In the genomic region with DNA sequence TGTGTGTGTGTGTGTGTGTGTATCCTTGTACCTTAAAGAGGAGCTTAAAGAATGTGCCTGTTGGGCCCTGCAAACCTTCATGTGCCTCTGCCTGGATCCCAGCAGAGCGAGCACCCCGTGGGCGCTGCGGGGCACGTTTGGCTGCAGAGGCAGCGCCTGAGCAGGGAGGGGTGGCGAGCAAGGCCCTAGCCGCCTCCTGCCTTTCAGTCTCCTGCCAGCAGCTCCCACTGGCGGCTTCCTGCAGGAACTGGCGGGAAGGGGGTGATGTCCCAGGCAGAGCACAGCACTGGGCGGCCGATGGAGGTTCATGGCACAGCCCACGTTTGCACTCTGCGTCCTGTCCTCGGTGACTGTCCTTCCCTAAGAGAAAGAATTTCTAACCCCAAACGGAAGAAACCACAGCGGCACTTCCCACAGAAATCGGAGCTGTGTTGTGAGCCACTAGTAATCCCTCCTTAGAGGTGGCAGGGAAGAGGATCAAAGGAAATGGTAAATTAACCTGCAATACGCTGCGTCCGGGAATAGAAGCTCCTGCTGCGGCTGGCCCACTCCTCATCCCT, we compare ENCODE assay signal across 1 cellular context.
A peak's percentile ranks its signal among the peaks of the same experiment; 100 is the strongest.
TF ChIP-seq lines count a peak whose summit lies in the region.

No MANE protein-coding gene starts in this region.

TF ChIP-seq in HepG2, 621 proteins besides CTCF, POLR2A, EP300 and RAD21 (continued from another document and continues in another):
- TF ChIP-seq, protein P1, sequence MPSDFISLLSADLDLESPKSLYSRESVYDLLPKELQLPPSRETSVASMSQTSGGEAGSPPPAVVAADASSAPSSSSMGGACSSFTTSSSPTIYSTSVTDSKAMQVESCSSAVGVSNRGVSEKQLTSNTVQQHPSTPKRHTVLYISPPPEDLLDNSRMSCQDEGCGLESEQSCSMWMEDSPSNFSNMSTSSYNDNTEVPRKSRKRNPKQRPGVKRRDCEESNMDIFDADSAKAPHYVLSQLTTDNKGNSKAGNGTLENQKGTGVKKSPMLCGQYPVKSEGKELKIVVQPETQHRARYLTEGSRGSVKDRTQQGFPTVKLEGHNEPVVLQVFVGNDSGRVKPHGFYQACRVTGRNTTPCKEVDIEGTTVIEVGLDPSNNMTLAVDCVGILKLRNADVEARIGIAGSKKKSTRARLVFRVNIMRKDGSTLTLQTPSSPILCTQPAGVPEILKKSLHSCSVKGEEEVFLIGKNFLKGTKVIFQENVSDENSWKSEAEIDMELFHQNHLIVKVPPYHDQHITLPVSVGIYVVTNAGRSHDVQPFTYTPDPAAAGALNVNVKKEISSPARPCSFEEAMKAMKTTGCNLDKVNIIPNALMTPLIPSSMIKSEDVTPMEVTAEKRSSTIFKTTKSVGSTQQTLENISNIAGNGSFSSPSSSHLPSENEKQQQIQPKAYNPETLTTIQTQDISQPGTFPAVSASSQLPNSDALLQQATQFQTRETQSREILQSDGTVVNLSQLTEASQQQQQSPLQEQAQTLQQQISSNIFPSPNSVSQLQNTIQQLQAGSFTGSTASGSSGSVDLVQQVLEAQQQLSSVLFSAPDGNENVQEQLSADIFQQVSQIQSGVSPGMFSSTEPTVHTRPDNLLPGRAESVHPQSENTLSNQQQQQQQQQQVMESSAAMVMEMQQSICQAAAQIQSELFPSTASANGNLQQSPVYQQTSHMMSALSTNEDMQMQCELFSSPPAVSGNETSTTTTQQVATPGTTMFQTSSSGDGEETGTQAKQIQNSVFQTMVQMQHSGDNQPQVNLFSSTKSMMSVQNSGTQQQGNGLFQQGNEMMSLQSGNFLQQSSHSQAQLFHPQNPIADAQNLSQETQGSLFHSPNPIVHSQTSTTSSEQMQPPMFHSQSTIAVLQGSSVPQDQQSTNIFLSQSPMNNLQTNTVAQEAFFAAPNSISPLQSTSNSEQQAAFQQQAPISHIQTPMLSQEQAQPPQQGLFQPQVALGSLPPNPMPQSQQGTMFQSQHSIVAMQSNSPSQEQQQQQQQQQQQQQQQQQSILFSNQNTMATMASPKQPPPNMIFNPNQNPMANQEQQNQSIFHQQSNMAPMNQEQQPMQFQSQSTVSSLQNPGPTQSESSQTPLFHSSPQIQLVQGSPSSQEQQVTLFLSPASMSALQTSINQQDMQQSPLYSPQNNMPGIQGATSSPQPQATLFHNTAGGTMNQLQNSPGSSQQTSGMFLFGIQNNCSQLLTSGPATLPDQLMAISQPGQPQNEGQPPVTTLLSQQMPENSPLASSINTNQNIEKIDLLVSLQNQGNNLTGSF (CRISPR knock-in tag; IDR thresholded peaks at IDR 0.05) = no peak
- TF ChIP-seq TEF (CRISPR knock-in tag; IDR thresholded peaks at IDR 0.05) (no peak), ARNT2 (CRISPR knock-in tag; IDR thresholded peaks at IDR 0.05; ENCODE audit: low read depth) (no peak), ZNF614 (CRISPR knock-in tag; IDR thresholded peaks at IDR 0.05; ENCODE audit: borderline replicate concordance) (peak; percentile 47; the same call in 1 of the 2 replicates), RARG (CRISPR knock-in tag; IDR thresholded peaks at IDR 0.05; ENCODE audit: low read depth) (no peak), SOX6 (IDR thresholded peaks at IDR 0.05) (no peak), SOX6 (CRISPR knock-in tag; IDR thresholded peaks at IDR 0.05) (no peak), TRIM22 (IDR thresholded peaks at IDR 0.05) (no peak), ZNF780A (CRISPR knock-in tag; IDR thresholded peaks at IDR 0.05) (no peak), ZMAT5 (CRISPR knock-in tag; IDR thresholded peaks at IDR 0.05; ENCODE audit: borderline replicate concordance, low read depth) (no peak), U2AF1 (optimal IDR thresholded peaks at IDR 0.05; ENCODE audit: low read depth, low read length) (no peak), ZNF788 (CRISPR knock-in tag; IDR thresholded peaks at IDR 0.05; ENCODE audit: borderline replicate concordance) (peak; percentile 79; the same call in 1 of the 2 replicates), SATB2 (CRISPR knock-in tag; IDR thresholded peaks at IDR 0.05) (no peak), ZNF280D (CRISPR knock-in tag; IDR thresholded peaks at IDR 0.05) (no peak), ZSCAN20 (CRISPR knock-in tag; IDR thresholded peaks at IDR 0.05; ENCODE audit: borderline replicate concordance) (no peak), EZH2 (conservative IDR thresholded peaks at IDR 0.05; ENCODE audit: low read depth, low read length) (no peak), ZFP37 (CRISPR knock-in tag; IDR thresholded peaks at IDR 0.05; ENCODE audit: borderline replicate concordance) (no peak), RARA (CRISPR knock-in tag; IDR thresholded peaks at IDR 0.05) (0 out of 2 replicates have a peak, but pooled peaks have one; percentile 13), ZNF839 (CRISPR knock-in tag; IDR thresholded peaks at IDR 0.05; ENCODE audit: borderline replicate concordance) (0 out of 2 replicates have a peak, but pooled peaks have one; percentile 74), KDM6A (CRISPR knock-in tag; IDR thresholded peaks at IDR 0.05; ENCODE audit: low read depth) (no peak), CC2D1A (CRISPR knock-in tag; IDR thresholded peaks at IDR 0.05) (no peak), HOMEZ (CRISPR knock-in tag; IDR thresholded peaks at IDR 0.05; ENCODE audit: low read depth) (peak; percentile 45; the same call in 1 of the 2 replicates), SOX5 (CRISPR knock-in tag; IDR thresholded peaks at IDR 0.05; ENCODE audit: borderline replicate concordance) (no peak), ASH2L (IDR thresholded peaks at IDR 0.05; ENCODE audit: insufficient read length, low read depth, low read length) (no peak), ZSCAN9 (CRISPR knock-in tag; IDR thresholded peaks at IDR 0.05; ENCODE audit: borderline replicate concordance) (no peak), CENPBD1 (CRISPR knock-in tag; IDR thresholded peaks at IDR 0.05; ENCODE audit: borderline replicate concordance, low read depth) (no peak), STAG1 (CRISPR knock-in tag; IDR thresholded peaks at IDR 0.05) (peak; percentile 78), SRY (CRISPR knock-in tag; IDR thresholded peaks at IDR 0.05) (no peak), TMF1 (CRISPR knock-in tag; IDR thresholded peaks at IDR 0.05; ENCODE audit: low read depth) (0 out of 2 replicates have a peak, but pooled peaks have one; percentile 4), REL (CRISPR knock-in tag; conservative IDR thresholded peaks at IDR 0.05) (no peak), GATA4 (IDR thresholded peaks at IDR 0.05; ENCODE audit: borderline replicate concordance, low read depth) (no peak), ZNF296 (CRISPR knock-in tag; conservative IDR thresholded peaks at IDR 0.05) (no peak), CERS6 (CRISPR knock-in tag; IDR thresholded peaks at IDR 0.05) (no peak), ZNF225 (CRISPR knock-in tag; IDR thresholded peaks at IDR 0.05) (no peak), CBX5 (CRISPR knock-in tag; IDR thresholded peaks at IDR 0.05; ENCODE audit: borderline replicate concordance) (no peak), ZNF224 (CRISPR knock-in tag; IDR thresholded peaks at IDR 0.05) (no peak), ZNF674 (CRISPR knock-in tag; IDR thresholded peaks at IDR 0.05; ENCODE audit: low read depth) (no peak), CHD2 (IDR thresholded peaks at IDR 0.05; ENCODE audit: low read depth, low read length) (no peak), PAWR (CRISPR knock-in tag; IDR thresholded peaks at IDR 0.05; ENCODE audit: borderline replicate concordance) (no peak), ZNF737 (CRISPR knock-in tag; IDR thresholded peaks at IDR 0.05; ENCODE audit: borderline replicate concordance) (no peak), PTBP1 (IDR thresholded peaks at IDR 0.05; ENCODE audit: low read depth, low read length, poor library complexity, severe bottlenecking) (no peak), MAFG (CRISPR knock-in tag; IDR thresholded peaks at IDR 0.05) (no peak), NFE2 (CRISPR knock-in tag; IDR thresholded peaks at IDR 0.05) (no peak), ZFP1 (CRISPR knock-in tag; IDR thresholded peaks at IDR 0.05) (no peak), ZNF317 (CRISPR knock-in tag; IDR thresholded peaks at IDR 0.05) (peak; percentile 33; the same call in 1 of the 2 replicates), PHF21A (CRISPR knock-in tag; IDR thresholded peaks at IDR 0.05) (no peak)
- TF ChIP-seq, protein P2, sequence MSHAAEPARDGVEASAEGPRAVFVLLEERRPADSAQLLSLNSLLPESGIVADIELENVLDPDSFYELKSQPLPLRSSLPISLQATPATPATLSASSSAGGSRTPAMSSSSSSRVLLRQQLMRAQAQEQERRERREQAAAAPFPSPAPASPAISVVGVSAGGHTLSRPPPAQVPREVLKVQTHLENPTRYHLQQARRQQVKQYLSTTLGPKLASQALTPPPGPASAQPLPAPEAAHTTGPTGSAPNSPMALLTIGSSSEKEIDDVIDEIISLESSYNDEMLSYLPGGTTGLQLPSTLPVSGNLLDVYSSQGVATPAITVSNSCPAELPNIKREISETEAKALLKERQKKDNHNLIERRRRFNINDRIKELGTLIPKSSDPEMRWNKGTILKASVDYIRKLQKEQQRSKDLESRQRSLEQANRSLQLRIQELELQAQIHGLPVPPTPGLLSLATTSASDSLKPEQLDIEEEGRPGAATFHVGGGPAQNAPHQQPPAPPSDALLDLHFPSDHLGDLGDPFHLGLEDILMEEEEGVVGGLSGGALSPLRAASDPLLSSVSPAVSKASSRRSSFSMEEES (CRISPR knock-in tag; IDR thresholded peaks at IDR 0.05) = no peak
- TF ChIP-seq, protein P3, sequence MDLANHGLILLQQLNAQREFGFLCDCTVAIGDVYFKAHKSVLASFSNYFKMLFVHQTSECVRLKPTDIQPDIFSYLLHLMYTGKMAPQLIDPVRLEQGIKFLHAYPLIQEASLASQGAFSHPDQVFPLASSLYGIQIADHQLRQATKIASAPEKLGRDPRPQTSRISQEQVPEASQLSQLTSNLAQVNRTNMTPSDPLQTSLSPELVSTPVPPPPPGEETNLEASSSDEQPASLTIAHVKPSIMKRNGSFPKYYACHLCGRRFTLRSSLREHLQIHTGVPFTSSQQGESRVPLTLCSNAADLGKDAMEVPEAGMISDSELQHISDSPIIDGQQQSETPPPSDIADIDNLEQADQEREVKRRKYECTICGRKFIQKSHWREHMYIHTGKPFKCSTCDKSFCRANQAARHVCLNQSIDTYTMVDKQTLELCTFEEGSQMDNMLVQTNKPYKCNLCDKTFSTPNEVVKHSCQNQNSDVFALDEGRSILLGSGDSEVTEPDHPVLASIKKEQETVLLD (CRISPR knock-in tag; IDR thresholded peaks at IDR 0.05; ENCODE audit: low read depth) = no peak
